ENCODE assay signal across 8 cellular contexts in genomic region chr15:48800811-48801460, GRCh38. TPM values are rescaled to one million over a fixed set of nuclear protein-coding genes. Genes with fewer than 3 reads are reported as not detected.
DNase-seq lines count a peak whose midpoint lies in the region; ATAC-seq and TF ChIP-seq lines count a peak whose summit lies in the region.

No MANE protein-coding gene starts in this region.

- no peaks in the 10 kb centered on the region for H3K9me3 Mint-ChIP-seq in activated naive CD8-positive, alpha-beta T cell treated with anti-CD3 and anti-CD28 coated beads for 36 hours

- no peaks in the 10 kb centered on the region for H3K27me3 ChIP-seq in brain microvascular endothelial cell (replicated peaks)

- H3K4me1 Mint-ChIP-seq in activated naive CD8-positive, alpha-beta T cell treated with anti-CD3 and anti-CD28 coated beads for 36 hours, result peaks cover 23% of the 10 kb centered on the region

- peak; percentile 60 for DNase-seq in CD1c-positive myeloid dendritic cell (ENCODE audit: extremely low spot score)
- DNase-seq in brain microvascular endothelial cell, result no peak
- DNase-seq in lung microvascular endothelial cell (ENCODE audit: low read depth in 2 of 2), result peak; percentile 62 to 66
- no peak for DNase-seq in activated naive CD8-positive, alpha-beta T cell treated with anti-CD3 and anti-CD28 coated beads for 36 hours
- DNase-seq in activated CD4-positive, alpha-beta T cell treated with anti-CD3 and anti-CD28 coated beads for 4 hours, result no peak
- no peak for DNase-seq in central memory CD4-positive, alpha-beta T cell

- no peak for ATAC-seq in GM19035 (IDR thresholded peaks at IDR 0.05; ENCODE audit: unreplicated experiment)

- TF ChIP-seq CTCF in LNCAP (IDR thresholded peaks at IDR 0.05) (peak; percentile 64), brain microvascular endothelial cell (IDR thresholded peaks at IDR 0.05; ENCODE audit: low read depth, low read length, missing control alignments) (peak; percentile 27)

- peaks cover 43% of the 10 kb centered on the region for H3K36me3 Mint-ChIP-seq in activated naive CD8-positive, alpha-beta T cell treated with anti-CD3 and anti-CD28 coated beads for 36 hours

- H3K36me3 ChIP-seq in brain microvascular endothelial cell (replicated peaks), result peaks cover 3% of the 10 kb centered on the region

- in situ Hi-C loops in brain microvascular endothelial cell (cut with HindIII; ENCODE audit: low pct_ligation_motif_present, low sequenced_read_pairs), result no loop called here

- H3K4me3 ChIP-seq in brain microvascular endothelial cell (ENCODE audit: low read depth, low read length), result no peak overlapping the region

- H3K27ac ChIP-seq in brain microvascular endothelial cell, result no peak overlapping the region

- no peak overlapping the region for H3K4me3 Mint-ChIP-seq in activated naive CD8-positive, alpha-beta T cell treated with anti-CD3 and anti-CD28 coated beads for 36 hours

- H3K27me3 Mint-ChIP-seq in activated naive CD8-positive, alpha-beta T cell treated with anti-CD3 and anti-CD28 coated beads for 36 hours, result no peaks in the 10 kb centered on the region

- H3K27ac Mint-ChIP-seq in activated naive CD8-positive, alpha-beta T cell treated with anti-CD3 and anti-CD28 coated beads for 36 hours, result no peak overlapping the region

RNA-seq across cellular contexts. Expression of gene CEP152, which starts 9.9 kb away (rescaled TPM):
- 0.79 and 4.4 TPM in 2 replicates for total RNA-seq in lung microvascular endothelial cell
- total RNA-seq in activated naive CD8-positive, alpha-beta T cell treated with anti-CD3 and anti-CD28 coated beads for 36 hours, result 10 to 100 TPM; 27.2 to 27.3 TPM

Comparison
In these comparisons a context has a peak if more than half of its experiments do, and no peak if none do; other contexts are left out.
1. DNase-seq: peak in CD1c-positive myeloid dendritic cell (single experiment) and lung microvascular endothelial cell (2 of 2); none in brain microvascular endothelial cell (single experiment), activated naive CD8-positive, alpha-beta T cell treated with anti-CD3 and anti-CD28 coated beads for 36 hours (single experiment), activated CD4-positive, alpha-beta T cell treated with anti-CD3 and anti-CD28 coated beads for 4 hours (0 of 2) and central memory CD4-positive, alpha-beta T cell (single experiment).